Comparison of ENCODE assay signal across 19 cellular contexts in the genomic region with DNA sequence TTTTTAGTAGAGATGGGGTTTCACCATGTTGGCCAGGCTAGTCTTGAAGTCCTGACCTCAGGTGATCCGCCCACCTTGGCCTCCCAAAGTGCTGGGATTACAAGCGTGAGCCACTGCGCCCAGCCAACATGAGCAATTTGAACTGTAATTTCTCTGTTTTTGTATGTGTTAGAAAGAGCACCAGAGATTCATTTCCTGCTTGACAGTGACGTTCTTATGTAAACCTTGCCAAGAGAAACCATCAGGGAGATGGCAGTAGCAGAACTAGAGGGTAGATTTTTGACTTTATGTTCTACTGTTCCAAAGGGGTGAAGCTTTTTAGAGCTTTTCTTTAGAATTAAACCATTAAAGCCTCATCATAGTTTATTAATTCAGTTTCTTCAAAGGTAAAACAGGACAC.
A peak's percentile ranks its signal among the peaks of the same experiment; 100 is the strongest.
DNase-seq lines count a peak whose midpoint lies in the region; ATAC-seq, FAIRE-seq and TF ChIP-seq lines count a peak whose summit lies in the region.
"Had no signal": no experiment of that assay in that cellular context is flagged by ENCODE, and none has a peak within 500 bp of the region (broad histone marks: within the 10 kb centered on the region; RNA-seq: fewer than 3 reads in every experiment).

No MANE protein-coding gene starts in this region.

- no peak overlapping the region for H3K4me3 Mint-ChIP-seq in activated naive CD4-positive, alpha-beta T cell treated with anti-CD3 and anti-CD28 coated beads for 36 hours
- no peak overlapping the region for H3K4me3 Mint-ChIP-seq in CD4-positive, alpha-beta T cell
- H3K4me3 Mint-ChIP-seq: B cell, GM23338, HFFc6 had no signal

- no peaks in the 10 kb centered on the region for H3K4me1 ChIP-seq in osteoblast (ENCODE audit: insufficient read depth, low read length)

- in situ Hi-C loops in G401 (cut with HindIII; ENCODE audit: low sequenced_read_pairs), result no loop called here

- no peak overlapping the region for H3K4me2 ChIP-seq in osteoblast (ENCODE audit: insufficient read depth, low read length)
- H3K4me2 ChIP-seq: GM23338, KMS-11 had no signal

- CTCF ChIA-PET in activated naive CD4-positive, alpha-beta T cell treated with anti-CD3 and anti-CD28 coated beads for 36 hours (lab: Charles Lee), result interaction anchor here (1.0 kb wide), 1 partner anchor 21 kb away, joined by 3 read pairs; no protein-coding TSS in a partner anchor
- CTCF ChIA-PET in CD4-positive, alpha-beta T cell (lab: Charles Lee), result no interaction called here

- peaks cover 41% of the 10 kb centered on the region for H3K4me1 Mint-ChIP-seq in activated naive CD4-positive, alpha-beta T cell treated with anti-CD3 and anti-CD28 coated beads for 36 hours (ENCODE audit: low read depth)
- peaks cover 24% of the 10 kb centered on the region for H3K4me1 Mint-ChIP-seq in CD4-positive, alpha-beta T cell (ENCODE audit: low read depth)

- POLR2A ChIA-PET in CD4-positive, alpha-beta T cell (lab: Charles Lee), result no interaction called here

- H3K79me2 ChIP-seq in osteoblast (ENCODE audit: insufficient read depth, low read length), result no peaks in the 10 kb centered on the region

- no peaks in the 10 kb centered on the region for H3K9me3 ChIP-seq in osteoblast (ENCODE audit: low read depth, low read length)
- H3K9me3 ChIP-seq in CD4-positive, alpha-beta T cell (ENCODE audit: control insufficient read depth, low read length), result no peaks in the 10 kb centered on the region
- H3K9me3 ChIP-seq: Caco-2 had no signal

- H3K27me3 ChIP-seq in osteoblast (ENCODE audit: insufficient read depth, low read length), result peaks cover 33% of the 10 kb centered on the region
- peaks cover 24% of the 10 kb centered on the region for H3K27me3 ChIP-seq in CD4-positive, alpha-beta T cell (ENCODE audit: control insufficient read depth, insufficient read depth, low read length)

- H4K20me1 ChIP-seq in osteoblast (ENCODE audit: insufficient read depth, low read length), result no peaks in the 10 kb centered on the region
- H4K20me1 ChIP-seq: BLaER1 treated with 17β-estradiol and CSF1 and Interleukin-3, amounts not matched to agents 10 nM and 100 nM had no signal

- intact Hi-C loops in activated naive CD4-positive, alpha-beta T cell treated with anti-CD3 and anti-CD28 coated beads for 36 hours (cut with micrococcal nuclease), result no loop called here
- intact Hi-C loops in CD4-positive, alpha-beta T cell (cut with DNase I, micrococcal nuclease), result no loop called here

- H3K36me3 ChIP-seq in osteoblast (ENCODE audit: insufficient read depth, low read length), result no peaks in the 10 kb centered on the region
- H3K36me3 ChIP-seq: BLaER1 treated with 17β-estradiol and CSF1 and Interleukin-3, amounts not matched to agents 10 nM and 100 nM had no signal

- TF ChIP-seq CTCF in osteoblast (IDR thresholded peaks at IDR 0.05; ENCODE audit: extremely low read depth, low read depth, low read length), result no peak
- TF ChIP-seq CTCF in CD4-positive, alpha-beta T cell (IDR thresholded peaks at IDR 0.05), result no peak

- no peak overlapping the region for H3K27ac ChIP-seq in osteoblast (ENCODE audit: low read depth, low read length)
- H3K27ac ChIP-seq in CD4-positive, alpha-beta T cell (ENCODE audit: low read depth, low read length), result no peak overlapping the region
- H3K27ac ChIP-seq: KMS-11 had no signal

- H3K9me3 Mint-ChIP-seq in activated naive CD4-positive, alpha-beta T cell treated with anti-CD3 and anti-CD28 coated beads for 36 hours, result no peaks in the 10 kb centered on the region
- no peaks in the 10 kb centered on the region for H3K9me3 Mint-ChIP-seq in CD4-positive, alpha-beta T cell
- H3K9me3 Mint-ChIP-seq: GM23338, HFFc6 had no signal

- FAIRE-seq in GM12892 (lab: Jason Lieb, UNC), result peak; percentile 50
- FAIRE-seq: D721Med, H54 had no signal

- H3K36me3 Mint-ChIP-seq in activated naive CD4-positive, alpha-beta T cell treated with anti-CD3 and anti-CD28 coated beads for 36 hours (ENCODE audit: low read depth), result no peaks in the 10 kb centered on the region
- H3K36me3 Mint-ChIP-seq in CD4-positive, alpha-beta T cell (ENCODE audit: low read depth), result no peaks in the 10 kb centered on the region

- TF ChIP-seq POLR2A in GM12892 (IDR thresholded peaks at IDR 0.05; ENCODE audit: low read depth, low read length), result no peak

- H3K27me3 Mint-ChIP-seq in activated naive CD4-positive, alpha-beta T cell treated with anti-CD3 and anti-CD28 coated beads for 36 hours (ENCODE audit: low read depth), result peaks cover 27% of the 10 kb centered on the region
- peaks cover 55% of the 10 kb centered on the region for H3K27me3 Mint-ChIP-seq in CD4-positive, alpha-beta T cell

- H3K27ac Mint-ChIP-seq in activated naive CD4-positive, alpha-beta T cell treated with anti-CD3 and anti-CD28 coated beads for 36 hours, result no peak overlapping the region
- no peak overlapping the region for H3K27ac Mint-ChIP-seq in CD4-positive, alpha-beta T cell
- H3K27ac Mint-ChIP-seq: B cell, GM23338, HFFc6 had no signal

- no peak for ATAC-seq in CD4-positive, alpha-beta T cell (ENCODE audit: poor library complexity)
- ATAC-seq in HG03354 (IDR thresholded peaks at IDR 0.05; ENCODE audit: poor library complexity, severe bottlenecking, unreplicated experiment), result no peak
- ATAC-seq: GM23338, HCT116 had no signal

- H2AFZ ChIP-seq in osteoblast (ENCODE audit: low read length), result no peak overlapping the region
- H2AFZ ChIP-seq: GM23338 had no signal

- peak; percentile 28 for DNase-seq in activated naive CD4-positive, alpha-beta T cell treated with anti-CD3 and anti-CD28 coated beads for 36 hours
- no peak for DNase-seq in activated naive CD4-positive, alpha-beta T cell (lab: John Stamatoyannopoulos, UW)
- DNase-seq in GM12892 (ENCODE audit: insufficient read length) (no peak), dermis blood vessel endothelial cell (peak; percentile 36), osteoblast (ENCODE audit: insufficient read length, low spot score, missing footprints) (peak; percentile 76), G401 (ENCODE audit: low spot score) (no peak)
- no peak for DNase-seq in CD4-positive, alpha-beta T cell
- DNase-seq: Caco-2, DMS79 treated with DMSO at 0.1 percent for 48 hours, GDM1, HFFc6 had no signal

- H3K4me3 ChIP-seq in osteoblast (ENCODE audit: insufficient read depth, low read length), result no peak overlapping the region
- H3K4me3 ChIP-seq: BLaER1 treated with 17β-estradiol and CSF1 and Interleukin-3, amounts not matched to agents 10 nM and 100 nM; GM23338 had no signal

Comparison
In these comparisons a context has a peak if more than half of its experiments do, and no peak if none do; other contexts are left out.
1. DNase-seq: peak in activated naive CD4-positive, alpha-beta T cell treated with anti-CD3 and anti-CD28 coated beads for 36 hours (single experiment), dermis blood vessel endothelial cell (single experiment) and osteoblast (single experiment); none in activated naive CD4-positive, alpha-beta T cell (0 of 4), GM12892 (single experiment), CD4-positive, alpha-beta T cell (0 of 10) and G401 (single experiment).